In the genomic region with DNA sequence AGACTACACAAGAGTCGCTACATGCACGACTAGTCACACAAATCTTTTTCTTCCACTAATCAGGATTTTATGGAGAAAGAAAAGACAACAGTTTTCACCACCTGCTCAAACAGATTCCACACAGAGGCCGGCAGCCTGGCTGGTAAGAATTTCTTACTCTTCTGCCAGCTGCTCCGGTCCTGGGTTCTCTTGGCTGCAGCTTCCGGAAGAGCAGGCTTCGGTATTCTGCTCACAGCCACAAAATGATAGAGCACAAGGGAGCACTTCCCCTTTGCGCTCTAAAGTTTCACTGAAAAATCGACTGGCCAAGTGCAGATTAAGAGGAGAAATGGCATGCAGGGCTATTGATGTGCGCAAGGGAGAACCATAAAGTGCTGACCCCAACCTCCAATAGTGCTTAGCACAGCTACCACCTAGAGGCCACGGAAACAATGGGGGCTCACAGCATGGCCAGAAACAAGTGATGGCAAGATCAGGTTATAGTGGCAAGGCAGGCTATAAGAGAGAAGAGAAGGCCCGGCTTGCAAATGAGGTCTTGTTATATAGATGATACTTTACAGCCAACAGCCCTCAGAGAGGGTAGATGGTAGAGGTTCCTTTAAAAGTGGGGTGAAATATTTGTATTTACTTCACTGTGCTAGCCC, we compare ENCODE assay signal across 8 cellular contexts.
A peak's percentile ranks its signal among the peaks of the same experiment; 100 is the strongest.
DNase-seq lines count a peak whose midpoint lies in the region; ATAC-seq and TF ChIP-seq lines count a peak whose summit lies in the region.
"Not testable (repeated sequence)": the region's sequence is repeated elsewhere in the genome, so short reads cannot be mapped to it uniquely, and the experiment has no call there.

No MANE protein-coding gene starts in this region.

- H3K27me3 ChIP-seq in neural progenitor cell, result not testable (repeated sequence)

- H3K9ac ChIP-seq in neural progenitor cell, result not testable (repeated sequence)

- peak overlapping the region; percentile 24 for H3K4me3 Mint-ChIP-seq in activated CD4-positive, alpha-beta T cell treated with anti-CD3 and anti-CD28 coated beads, Interleukin-2, amount 10 ng/mL, durations not matched to agents 24 days and 14 days
- H3K4me3 Mint-ChIP-seq in neural progenitor cell, result not testable (repeated sequence)

- not testable (repeated sequence) for H3K36me3 ChIP-seq in neural progenitor cell

- H3K27ac ChIP-seq in neural progenitor cell, result not testable (repeated sequence)

- not testable (repeated sequence) for H3K36me3 Mint-ChIP-seq in activated CD4-positive, alpha-beta T cell treated with anti-CD3 and anti-CD28 coated beads, Interleukin-2, amount 10 ng/mL, durations not matched to agents 24 days and 14 days (ENCODE audit: low read depth); neural progenitor cell

- H3K4me3 ChIP-seq in neural progenitor cell, result not testable (repeated sequence)

- DNase-seq in DMS53 (lab: John Stamatoyannopoulos, UW) (peak; percentile 59), GM19238 (ENCODE audit: insufficient read length, low spot score) (peak; percentile 42), NCI-H446 treated with DMSO at 0.1 percent for 48 hours (lab: John Stamatoyannopoulos, UW) (peak; percentile 20), germinal center (ENCODE audit: low spot score) (peak; percentile 36), neural progenitor cell (ENCODE audit: low spot score) (peak; percentile 14)
- peak; percentile 63 for DNase-seq in activated CD4-positive, alpha-beta T cell treated with anti-CD3 and anti-CD28 coated beads, Interleukin-2, amount 10 ng/mL, durations not matched to agents 24 days and 14 days

- not testable (repeated sequence) for H3K4me1 ChIP-seq in neural progenitor cell

- H3K9me3 ChIP-seq in neural progenitor cell (ENCODE audit: low read depth), result not testable (repeated sequence)

- not testable (repeated sequence) for TF ChIP-seq CTCF in neural progenitor cell (IDR thresholded peaks at IDR 0.05)

- intact Hi-C loops in activated CD4-positive, alpha-beta T cell treated with anti-CD3 and anti-CD28 coated beads, Interleukin-2, amount 10 ng/mL, durations not matched to agents 24 days and 14 days (cut with micrococcal nuclease), result not testable (repeated sequence)

- not testable (repeated sequence) for H3F3A ChIP-seq in neural progenitor cell (ENCODE audit: low read depth)

- H3K27me3 Mint-ChIP-seq in activated CD4-positive, alpha-beta T cell treated with anti-CD3 and anti-CD28 coated beads, Interleukin-2, amount 10 ng/mL, durations not matched to agents 24 days and 14 days; neural progenitor cell (ENCODE audit: insufficient read depth, low read depth): not testable (repeated sequence)

- H2AFZ ChIP-seq in neural progenitor cell (replicated peaks), result not testable (repeated sequence)

- not testable (repeated sequence) for H3K9me3 Mint-ChIP-seq in activated CD4-positive, alpha-beta T cell treated with anti-CD3 and anti-CD28 coated beads, Interleukin-2, amount 10 ng/mL, durations not matched to agents 24 days and 14 days; neural progenitor cell

- not testable (repeated sequence) for H3K27ac Mint-ChIP-seq in activated CD4-positive, alpha-beta T cell treated with anti-CD3 and anti-CD28 coated beads, Interleukin-2, amount 10 ng/mL, durations not matched to agents 24 days and 14 days; neural progenitor cell

- H3K79me2 ChIP-seq in neural progenitor cell (ENCODE audit: low read depth), result not testable (repeated sequence)

- H4K20me1 ChIP-seq in neural progenitor cell (ENCODE audit: low read depth), result not testable (repeated sequence)

- H3K4me2 ChIP-seq in neural progenitor cell, result not testable (repeated sequence)

- not testable (repeated sequence) for H3K4me1 Mint-ChIP-seq in activated CD4-positive, alpha-beta T cell treated with anti-CD3 and anti-CD28 coated beads, Interleukin-2, amount 10 ng/mL, durations not matched to agents 24 days and 14 days
- H3K4me1 Mint-ChIP-seq in neural progenitor cell, result peaks cover 12% of the 10 kb centered on the region

- ATAC-seq in HG02588 (IDR thresholded peaks at IDR 0.05; ENCODE audit: unreplicated experiment) (peak; percentile 98), HG03378 (IDR thresholded peaks at IDR 0.05; ENCODE audit: unreplicated experiment) (peak; percentile 94)
